In the genomic region with DNA sequence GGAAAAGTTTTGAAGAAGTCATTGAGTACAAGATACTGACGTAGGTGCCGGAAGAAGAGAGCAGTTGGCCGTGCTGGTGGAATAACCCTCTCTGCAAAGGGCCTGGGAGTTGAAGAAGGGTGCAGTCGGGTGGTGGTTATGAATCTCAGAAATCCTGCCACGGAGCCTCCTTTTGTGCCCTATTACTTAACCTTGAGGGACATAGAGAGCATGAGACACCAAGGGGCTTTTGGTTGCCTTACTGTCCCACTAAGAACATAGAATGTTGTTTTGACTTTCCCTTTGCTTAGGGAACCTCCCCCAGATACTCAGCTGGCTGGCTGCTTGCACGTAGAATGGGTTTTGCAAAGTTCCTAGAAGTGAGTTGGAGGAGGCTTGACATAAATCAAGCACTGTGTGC, we compare ENCODE assay signal across 19 cellular contexts. TPM values are rescaled to one million over a fixed set of nuclear protein-coding genes. Genes with fewer than 3 reads are reported as not detected.
DNase-seq lines count a peak whose midpoint lies in the region; ATAC-seq and TF ChIP-seq lines count a peak whose summit lies in the region.
"Had no signal": no experiment of that assay in that cellular context is flagged by ENCODE, and none has a peak within 500 bp of the region (broad histone marks: within the 10 kb centered on the region; RNA-seq: fewer than 3 reads in every experiment).

No MANE protein-coding gene starts in this region.

- no peak for DNase-seq in activated CD4-positive, CD25-positive, alpha-beta regulatory T cell (lab: John Stamatoyannopoulos, UW)
- peak; percentile 78 for DNase-seq in activated CD4-positive, alpha-beta memory T cell treated with anti-CD3 and anti-CD28 coated beads for 36 hours
- peak in 1 of 2 donors; percentile 26 for DNase-seq in central memory CD8-positive, alpha-beta T cell (ENCODE audit: low spot score in 2 of 2)
- DNase-seq in stimulated activated effector memory CD8-positive, alpha-beta T cell treated with anti-CD3 and anti-CD28 coated beads, Interleukin-12 subunit alpha, Interleukin-12 subunit beta, amount 100 ng/mL, for 72 hours (ENCODE audit: low spot score in 2 of 2): peak in 1 of 2 donors; percentile 62
- no peak for DNase-seq in foreskin keratinocyte
- DNase-seq in esophagus muscularis mucosa (ENCODE audit: extremely low spot score): no peak
- DNase-seq: activated B cell treated with CpG ODN at 0.5 μM for 24 hours, aorta, dorsolateral prefrontal cortex, islet precursor cell, NCI-H1436 treated with DMSO at 0.1 percent for 48 hours, NCI-H524 treated with DMSO at 0.1 percent for 48 hours, right cardiac atrium, SHP77 treated with DMSO at 0.1 percent for 48 hours, upper lobe of left lung had no signal

- H3K4me3 ChIP-seq in esophagus muscularis mucosa: no peak overlapping the region
- H3K4me3 ChIP-seq: dorsolateral prefrontal cortex, upper lobe of left lung had no signal

- no peaks in the 10 kb centered on the region for H3K9me3 ChIP-seq in esophagus muscularis mucosa

- TF ChIP-seq EP300 in esophagus muscularis mucosa (IDR thresholded peaks at IDR 0.05): no peak

- H3K27ac Mint-ChIP-seq in activated CD4-positive, alpha-beta memory T cell treated with anti-CD3 and anti-CD28 coated beads for 36 hours: peak overlapping the region; percentile 99
- H3K27ac Mint-ChIP-seq in central memory CD8-positive, alpha-beta T cell (ENCODE audit: low read depth): peak overlapping the region; percentile 99
- peak overlapping the region; percentile 96 for H3K27ac Mint-ChIP-seq in stimulated activated effector memory CD8-positive, alpha-beta T cell treated with anti-CD3 and anti-CD28 coated beads, Interleukin-12 subunit alpha, Interleukin-12 subunit beta, amount 100 ng/mL, for 72 hours
- H3K27ac Mint-ChIP-seq: activated B cell treated with CpG ODN at 0.5 μM for 24 hours had no signal

- WGBS in esophagus muscularis mucosa: 81% methylated on average over 6 of the region's 6 CpGs

- H3K9me3 Mint-ChIP-seq in activated CD4-positive, alpha-beta memory T cell treated with anti-CD3 and anti-CD28 coated beads for 36 hours: peaks cover 15% of the 10 kb centered on the region
- H3K9me3 Mint-ChIP-seq in central memory CD8-positive, alpha-beta T cell: no peaks in the 10 kb centered on the region
- no peaks in the 10 kb centered on the region for H3K9me3 Mint-ChIP-seq in stimulated activated effector memory CD8-positive, alpha-beta T cell treated with anti-CD3 and anti-CD28 coated beads, Interleukin-12 subunit alpha, Interleukin-12 subunit beta, amount 100 ng/mL, for 72 hours

- peaks cover 20% of the 10 kb centered on the region for H3K27me3 ChIP-seq in foreskin keratinocyte
- H3K27me3 ChIP-seq in esophagus muscularis mucosa: no peaks in the 10 kb centered on the region
- H3K27me3 ChIP-seq: upper lobe of left lung had no signal

- CTCF ChIA-PET in activated CD4-positive, alpha-beta memory T cell treated with anti-CD3 and anti-CD28 coated beads for 36 hours (lab: Charles Lee): interaction anchor here (0.6 to 1.4 kb wide), 6 partner anchors 12 to 219 kb away, joined by 3 to 4 read pairs (median 3); a partner anchor contains a TSS

- H3K4me1 ChIP-seq in foreskin keratinocyte: no peaks in the 10 kb centered on the region
- no peaks in the 10 kb centered on the region for H3K4me1 ChIP-seq in esophagus muscularis mucosa

- POLR2A ChIA-PET in activated CD4-positive, alpha-beta memory T cell treated with anti-CD3 and anti-CD28 coated beads for 36 hours (lab: Charles Lee): interaction anchor here (0.6 to 11.1 kb wide), 15 partner anchors 10 to 231 kb away, joined by 3 to 176 read pairs (median 4); a partner anchor contains a TSS

- H3K36me3 ChIP-seq in esophagus muscularis mucosa: no peaks in the 10 kb centered on the region
- H3K36me3 ChIP-seq: upper lobe of left lung had no signal

- H3K36me3 Mint-ChIP-seq in activated CD4-positive, alpha-beta memory T cell treated with anti-CD3 and anti-CD28 coated beads for 36 hours: peaks cover 51% of the 10 kb centered on the region
- peaks cover 28% of the 10 kb centered on the region for H3K36me3 Mint-ChIP-seq in central memory CD8-positive, alpha-beta T cell (ENCODE audit: insufficient read depth)
- H3K36me3 Mint-ChIP-seq in stimulated activated effector memory CD8-positive, alpha-beta T cell treated with anti-CD3 and anti-CD28 coated beads, Interleukin-12 subunit alpha, Interleukin-12 subunit beta, amount 100 ng/mL, for 72 hours: peaks cover 47% of the 10 kb centered on the region

- peaks cover 39% of the 10 kb centered on the region for H3K4me1 Mint-ChIP-seq in activated CD4-positive, alpha-beta memory T cell treated with anti-CD3 and anti-CD28 coated beads for 36 hours (ENCODE audit: low read depth)
- H3K4me1 Mint-ChIP-seq in central memory CD8-positive, alpha-beta T cell: peaks cover 37% of the 10 kb centered on the region
- H3K4me1 Mint-ChIP-seq in stimulated activated effector memory CD8-positive, alpha-beta T cell treated with anti-CD3 and anti-CD28 coated beads, Interleukin-12 subunit alpha, Interleukin-12 subunit beta, amount 100 ng/mL, for 72 hours: peaks cover 28% of the 10 kb centered on the region

- H3K27ac ChIP-seq in foreskin keratinocyte (no peak overlapping the region), esophagus muscularis mucosa (replicated peaks in 1 of 4) (no peak overlapping the region)
- H3K27ac ChIP-seq: dorsolateral prefrontal cortex had no signal

- no peak for TF ChIP-seq CTCF in foreskin keratinocyte (conservative IDR thresholded peaks at IDR 0.05)
- TF ChIP-seq CTCF in esophagus muscularis mucosa (IDR thresholded peaks at IDR 0.05): no peak

- peak overlapping the region; percentile 86 for H3K4me3 Mint-ChIP-seq in activated CD4-positive, alpha-beta memory T cell treated with anti-CD3 and anti-CD28 coated beads for 36 hours
- H3K4me3 Mint-ChIP-seq in central memory CD8-positive, alpha-beta T cell: peak overlapping the region; percentile 78
- peak overlapping the region; percentile 77 for H3K4me3 Mint-ChIP-seq in stimulated activated effector memory CD8-positive, alpha-beta T cell treated with anti-CD3 and anti-CD28 coated beads, Interleukin-12 subunit alpha, Interleukin-12 subunit beta, amount 100 ng/mL, for 72 hours
- H3K4me3 Mint-ChIP-seq: activated B cell treated with CpG ODN at 0.5 μM for 24 hours had no signal

- H3K27me3 Mint-ChIP-seq in activated CD4-positive, alpha-beta memory T cell treated with anti-CD3 and anti-CD28 coated beads for 36 hours: no peaks in the 10 kb centered on the region
- H3K27me3 Mint-ChIP-seq in central memory CD8-positive, alpha-beta T cell: no peaks in the 10 kb centered on the region

- no peak for TF ChIP-seq POLR2A in esophagus muscularis mucosa (IDR thresholded peaks at IDR 0.05; ENCODE audit: low read depth)

- intact Hi-C loops in activated CD4-positive, alpha-beta memory T cell treated with anti-CD3 and anti-CD28 coated beads for 36 hours (cut with micrococcal nuclease): loop anchor here (1.0 to 5.0 kb wide), 7 partner anchors 25 to 223 kb away; no protein-coding TSS in a partner anchor
- intact Hi-C loops in esophagus muscularis mucosa (cut with DNase I): no loop called here

- peak; percentile 17 to 26 for ATAC-seq in activated CD4-positive, CD25-positive, alpha-beta regulatory T cell treated with anti-CD3 and anti-CD28 coated beads, Interleukin-2, amount 50 U/mL, for 24 hours
- peak; percentile 4 for ATAC-seq in central memory CD8-positive, alpha-beta T cell (replicated peaks; ENCODE audit: extremely low read depth, poor library complexity, severe bottlenecking)
- ATAC-seq in stimulated activated effector memory CD8-positive, alpha-beta T cell treated with anti-CD3 and anti-CD28 coated beads, Interleukin-12 subunit alpha, Interleukin-12 subunit beta, amount 100 ng/mL, for 72 hours: peak; percentile 86
- ATAC-seq in foreskin keratinocyte (no peak), HG03139 (IDR thresholded peaks at IDR 0.05; ENCODE audit: unreplicated experiment) (no peak)
- ATAC-seq: right cardiac atrium had no signal

RNA-seq across cellular contexts. Expression of a gene that starts 1.3 kb away (rescaled TPM):
- 100 to 1,000 TPM; 279 to 285 TPM for total RNA-seq in activated CD4-positive, alpha-beta memory T cell treated with anti-CD3 and anti-CD28 coated beads for 36 hours
- total RNA-seq in foreskin keratinocyte (not detected in 2 replicates), esophagus muscularis mucosa (1 to 10 TPM in 1 of 4 donors, under 1 TPM in 3; under 0.01 to 2.2 (median 0.28) TPM)
- polyA plus RNA-seq in foreskin keratinocyte: not detected in 2 replicates
- total RNA-seq: A172, activated B cell treated with CpG ODN at 0.5 μM for 24 hours, H4 had no signal

Comparison
In these comparisons a context has a peak if more than half of its experiments do, and no peak if none do; other contexts are left out.
1. ATAC-seq: peak in activated CD4-positive, CD25-positive, alpha-beta regulatory T cell treated with anti-CD3 and anti-CD28 coated beads, Interleukin-2, amount 50 U/mL, for 24 hours (2 of 2), central memory CD8-positive, alpha-beta T cell (single experiment) and stimulated activated effector memory CD8-positive, alpha-beta T cell treated with anti-CD3 and anti-CD28 coated beads, Interleukin-12 subunit alpha, Interleukin-12 subunit beta, amount 100 ng/mL, for 72 hours (single experiment); none in foreskin keratinocyte (single experiment) and HG03139 (single experiment).
2. RNA of a gene that starts 1.3 kb away (total RNA-seq): 279 to 285 TPM in activated CD4-positive, alpha-beta memory T cell treated with anti-CD3 and anti-CD28 coated beads for 36 hours; under 0.01 to 2.2 TPM in esophagus muscularis mucosa and not detected in foreskin keratinocyte; every median in the first group is over 10 times any median in the second.
3. Peak in every context shown above with its lines, with median percentiles within 50 percentile points of each other: H3K27ac Mint-ChIP-seq and H3K4me3 Mint-ChIP-seq.